ENCODE assay signal across 8 cellular contexts in the genomic region with DNA sequence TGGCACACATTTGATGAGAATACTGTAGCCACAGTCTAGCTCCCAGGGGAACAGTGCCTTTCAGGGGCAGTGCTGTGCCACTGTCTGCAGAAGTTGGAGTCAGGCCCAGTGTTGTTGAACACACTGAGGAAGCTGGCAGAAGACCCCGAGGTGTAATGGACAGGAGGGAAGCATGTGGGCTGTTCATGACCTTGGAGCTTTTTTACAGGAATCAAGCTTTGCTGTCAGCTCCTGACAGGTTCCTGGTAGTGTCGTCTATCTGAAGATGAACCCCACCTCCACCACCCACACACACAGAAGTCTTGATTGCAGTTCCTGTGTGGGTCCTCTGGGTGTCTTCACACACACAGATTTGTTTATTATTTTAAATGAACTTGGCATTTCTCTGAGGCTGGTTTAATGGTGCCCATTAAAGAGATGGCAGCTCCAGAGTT. TPM values are rescaled to one million over a fixed set of nuclear protein-coding genes. Genes with fewer than 3 reads are reported as not detected.
DNase-seq lines count a peak whose midpoint lies in the region; ATAC-seq and TF ChIP-seq lines count a peak whose summit lies in the region.

No MANE protein-coding gene starts in this region.

- peaks cover 30% of the 10 kb centered on the region for H3K36me3 Mint-ChIP-seq in activated CD4-positive, alpha-beta T cell treated with anti-CD3 and anti-CD28 coated beads, Interleukin-2, amount 10 ng/mL, durations not matched to agents 24 days and 14 days (ENCODE audit: low read depth)

- peak; percentile 94 for ATAC-seq in HCT116

- H4K20me1 ChIP-seq in HCT116 (ENCODE audit: insufficient read depth) (no peaks in the 10 kb centered on the region), Loucy (ENCODE audit: insufficient read depth, low read length, poor library complexity, severe bottlenecking) (no peaks in the 10 kb centered on the region)

- RAD21 ChIA-PET in HCT116 (lab: Charles Lee; ENCODE audit: low non-redundant PET in 1 of 2, low total read pairs in 2 of 2, uncharacterized antibody in 2 of 2, unreplicated experiment in 2 of 2): interaction anchor here in 1 of 2 experiments (1.2 kb wide), 1 partner anchor 95 kb away, joined by 7 read pairs; no protein-coding TSS in a partner anchor

- peak; percentile 82 for DNase-seq in activated effector memory CD4-positive, alpha-beta T cell treated with anti-CD3 and anti-CD28 coated beads, Interleukin-2, amount 50 U/mL, for 16 hours
- DNase-seq in activated effector memory CD4-positive, alpha-beta T cell treated with Interleukin-2 at 50 U/mL for 16 hours: no peak
- DNase-seq in HCT116 (ENCODE audit: low read depth, low spot score) (no peak), fibroblast of pulmonary artery (ENCODE audit: low read depth) (peak; percentile 43), NCI-H526 treated with DMSO at 0.1 percent for 48 hours (lab: John Stamatoyannopoulos, UW) (no peak)
- DNase-seq in activated CD4-positive, alpha-beta T cell treated with anti-CD3 and anti-CD28 coated beads, Interleukin-2, amount 10 ng/mL, durations not matched to agents 24 days and 14 days: peak; percentile 86
- peak in 2 of 3 experiments; percentile 46 to 60 for DNase-seq in stimulated activated CD4-positive, alpha-beta T cell treated with anti-CD3 and anti-CD28 coated beads, TNF-alpha, amount 100 ng/mL, for 4 hours (ENCODE audit: low read depth in 3 of 3)

- no peak overlapping the region for H3K4me3 ChIP-seq in HCT116 (replicated peaks in 1 of 2; ENCODE audit: low read depth in 1 of 2, low read length in 2 of 2)
- no peak overlapping the region for H3K4me3 ChIP-seq in Loucy (ENCODE audit: low read length, poor library complexity, severe bottlenecking)
- no peak overlapping the region for H3K4me3 ChIP-seq in fibroblast of pulmonary artery (replicated peaks; ENCODE audit: low read depth, low read length)

- H3K4me1 ChIP-seq in HCT116 (ENCODE audit: control insufficient read depth in 1 of 2, insufficient read depth in 2 of 2, low read length in 2 of 2) (peaks cover 7 to 14% of the 10 kb centered on the region in 2 experiments; a peak in 3 of 4 replicates), Loucy (ENCODE audit: insufficient read depth, low read length, poor library complexity, severe bottlenecking) (peaks cover 76% of the 10 kb centered on the region)

- no peaks in the 10 kb centered on the region for H3K9me2 ChIP-seq in HCT116 (ENCODE audit: insufficient read depth)
- H3K9me2 ChIP-seq in Loucy (replicated peaks; ENCODE audit: low read depth, low read length): no peaks in the 10 kb centered on the region

- intact Hi-C loops in HCT116 (cut with micrococcal nuclease): loop anchor here (5.0 kb wide), 1 partner anchor 97 kb away; no protein-coding TSS in a partner anchor
- intact Hi-C loops in activated CD4-positive, alpha-beta T cell treated with anti-CD3 and anti-CD28 coated beads, Interleukin-2, amount 10 ng/mL, durations not matched to agents 24 days and 14 days (cut with micrococcal nuclease): loop anchor here (1.0 to 5.0 kb wide), 2 partner anchors 46 to 328 kb away; a partner anchor contains a TSS

- peak; percentile 32 to 50 (median 42); a peak in 4 of 6 replicates for TF ChIP-seq CTCF in HCT116 (IDR thresholded peaks at IDR 0.05 in 2 of 3, conservative IDR thresholded peaks at IDR 0.05 in 1 of 3; ENCODE audit: borderline replicate concordance in 1 of 3, insufficient read depth in 1 of 3, low read depth in 2 of 3, low read length in 2 of 3)
- peak; percentile 51 for TF ChIP-seq CTCF in Loucy (conservative IDR thresholded peaks at IDR 0.05; ENCODE audit: low read length)
- peak; percentile 36 for TF ChIP-seq CTCF in fibroblast of pulmonary artery (IDR thresholded peaks at IDR 0.05; ENCODE audit: low read length, missing control alignments)

- POLR2A ChIA-PET in HCT116 (lab: Charles Lee): interaction anchor here (1.8 kb wide), 1 partner anchor 8 kb away, joined by 10 read pairs; no protein-coding TSS in a partner anchor

- CTCF ChIA-PET in HCT116 (lab: Charles Lee): interaction anchor here (0.7 to 2.6 kb wide), 3 partner anchors 9 to 96 kb away, joined by 3 to 8 read pairs (median 3); no protein-coding TSS in a partner anchor

- TF ChIP-seq RAD21 in HCT116 (IDR thresholded peaks at IDR 0.05; ENCODE audit: low read depth): peak; percentile 54

- no peaks in the 10 kb centered on the region for H3F3A ChIP-seq in Loucy (ENCODE audit: low read depth)

- no peak overlapping the region for H2AFZ ChIP-seq in HCT116 (ENCODE audit: low read depth, low read length, poor library complexity, severe bottlenecking)
- H2AFZ ChIP-seq in Loucy (ENCODE audit: low read length): no peak overlapping the region

- peak overlapping the region; percentile 89 for H3K27ac Mint-ChIP-seq in activated CD4-positive, alpha-beta T cell treated with anti-CD3 and anti-CD28 coated beads, Interleukin-2, amount 10 ng/mL, durations not matched to agents 24 days and 14 days

- H3K4me2 ChIP-seq in HCT116 (ENCODE audit: low read length): peak overlapping the region; percentile 14; the same call in 1 of the 2 replicates
- H3K4me2 ChIP-seq in Loucy (ENCODE audit: low read depth, low read length, poor library complexity, severe bottlenecking): peak overlapping the region; percentile 37

- H3K36me3 ChIP-seq in HCT116 (ENCODE audit: control insufficient read depth in 1 of 2, insufficient read depth in 2 of 2, low read length in 2 of 2): no peaks in the 10 kb centered on the region
- no peaks in the 10 kb centered on the region for H3K36me3 ChIP-seq in Loucy (ENCODE audit: insufficient read depth, low read length)

- no peaks in the 10 kb centered on the region for H3K27me3 Mint-ChIP-seq in activated CD4-positive, alpha-beta T cell treated with anti-CD3 and anti-CD28 coated beads, Interleukin-2, amount 10 ng/mL, durations not matched to agents 24 days and 14 days

- no peaks in the 10 kb centered on the region for H3K9me3 ChIP-seq in HCT116 (ENCODE audit: control insufficient read depth in 1 of 2, insufficient read depth in 1 of 2, low read depth in 1 of 2, low read length in 2 of 2)
- no peaks in the 10 kb centered on the region for H3K9me3 ChIP-seq in Loucy (ENCODE audit: insufficient read depth, low read depth, low read length)

- H3K4me3 Mint-ChIP-seq in activated CD4-positive, alpha-beta T cell treated with anti-CD3 and anti-CD28 coated beads, Interleukin-2, amount 10 ng/mL, durations not matched to agents 24 days and 14 days: peak overlapping the region; percentile 67

- H3K27ac ChIP-seq in HCT116 (ENCODE audit: low read depth, low read length): no peak overlapping the region

- H3K79me2 ChIP-seq in HCT116 (ENCODE audit: insufficient read depth, low read length) (no peaks in the 10 kb centered on the region), Loucy (ENCODE audit: insufficient read depth, low read length) (peaks cover 88% of the 10 kb centered on the region)

- H3K4me1 Mint-ChIP-seq in activated CD4-positive, alpha-beta T cell treated with anti-CD3 and anti-CD28 coated beads, Interleukin-2, amount 10 ng/mL, durations not matched to agents 24 days and 14 days: peaks cover 81% of the 10 kb centered on the region

- H3K27me3 ChIP-seq in HCT116 (ENCODE audit: insufficient read depth, low read length): no peaks in the 10 kb centered on the region
- no peaks in the 10 kb centered on the region for H3K27me3 ChIP-seq in Loucy (ENCODE audit: insufficient read depth, low read length, poor library complexity, severe bottlenecking)

- no peaks in the 10 kb centered on the region for H3K9me3 Mint-ChIP-seq in activated CD4-positive, alpha-beta T cell treated with anti-CD3 and anti-CD28 coated beads, Interleukin-2, amount 10 ng/mL, durations not matched to agents 24 days and 14 days

- BruUV-seq in HCT116 (replicated peaks; lab: Mats Ljungman, UMichigan): no TSS peak

- TF ChIP-seq POLR2A in HCT116 (IDR thresholded peaks at IDR 0.05; ENCODE audit: borderline replicate concordance, extremely low read depth, insufficient read depth, insufficient read length): no peak

- H3K9ac ChIP-seq in HCT116 (ENCODE audit: low read length): no peak overlapping the region
- peak overlapping the region; percentile 38 for H3K9ac ChIP-seq in Loucy (ENCODE audit: low read depth, low read length, poor library complexity, severe bottlenecking)

TF ChIP-seq in HCT116, 20 proteins besides CTCF, POLR2A, EP300 and RAD21:
- TF ChIP-seq CEBPB (IDR thresholded peaks at IDR 0.05; ENCODE audit: low read depth): no peak
- TF ChIP-seq EGR1 (IDR thresholded peaks at IDR 0.05; ENCODE audit: low read depth): peak; percentile 77

RNA-seq across cellular contexts. Expression of a gene that starts 40.3 kb away (rescaled TPM):
- 18.4 TPM for total RNA-seq in HCT116 (2021; ENCODE audit: unreplicated experiment)
- 12.4 and 16.7 TPM in 2 replicates for polyA plus RNA-seq in HCT116 (2012)
- total RNA-seq in activated CD4-positive, alpha-beta T cell treated with anti-CD3 and anti-CD28 coated beads, Interleukin-2, amount 10 ng/mL, durations not matched to agents 24 days and 14 days: 188 and 193 TPM in 2 replicates

Comparison
In these comparisons a context has a peak if more than half of its experiments do, and no peak if none do; other contexts are left out.
1. DNase-seq: peak in activated effector memory CD4-positive, alpha-beta T cell treated with anti-CD3 and anti-CD28 coated beads, Interleukin-2, amount 50 U/mL, for 16 hours (single experiment), activated CD4-positive, alpha-beta T cell treated with anti-CD3 and anti-CD28 coated beads, Interleukin-2, amount 10 ng/mL, durations not matched to agents 24 days and 14 days (single experiment), fibroblast of pulmonary artery (single experiment) and stimulated activated CD4-positive, alpha-beta T cell treated with anti-CD3 and anti-CD28 coated beads, TNF-alpha, amount 100 ng/mL, for 4 hours (2 of 3); none in activated effector memory CD4-positive, alpha-beta T cell treated with Interleukin-2 at 50 U/mL for 16 hours (single experiment), HCT116 (single experiment) and NCI-H526 treated with DMSO at 0.1 percent for 48 hours (single experiment).
2. Peak in every context shown above with its lines, with median percentiles within 50 percentile points of each other: CTCF ChIP-seq.